In genomic region chr13:36981156-36981743, GRCh38 we compare ENCODE assay signal across 9 cellular contexts. TPM values are rescaled to one million over a fixed set of nuclear protein-coding genes. Genes with fewer than 3 reads are reported as not detected.
DNase-seq lines count a peak whose midpoint lies in the region; ATAC-seq, FAIRE-seq and TF ChIP-seq lines count a peak whose summit lies in the region.
"Had no signal": no experiment of that assay in that cellular context is flagged by ENCODE, and none has a peak within 500 bp of the region (broad histone marks: within the 10 kb centered on the region; RNA-seq: fewer than 3 reads in every experiment).

No MANE protein-coding gene starts in this region.

- no TSS peak for BruUV-seq in endothelial cell of umbilical vein (replicated peaks; lab: Mats Ljungman, UMichigan)

- H3K79me2 ChIP-seq in OCI-LY3 (ENCODE audit: low read length) (no peaks in the 10 kb centered on the region), endothelial cell of umbilical vein (ENCODE audit: control insufficient read depth, insufficient read depth, low read length) (no peaks in the 10 kb centered on the region)

- dilution Hi-C loops in endothelial cell of umbilical vein (cut with MboI; ENCODE audit: extremely low pct_ligation_motif_present, low sequenced_read_pairs) = loop anchor here (25.0 kb wide), 1 partner anchor 119 kb away; no protein-coding TSS in a partner anchor

- peaks cover 49% of the 10 kb centered on the region for H3K36me3 ChIP-seq in OCI-LY3 (replicated peaks; ENCODE audit: low read depth, low read length)
- H3K36me3 ChIP-seq in endothelial cell of umbilical vein (ENCODE audit: control insufficient read depth in 2 of 2, extremely low read depth in 1 of 2, insufficient read depth in 2 of 2, low read length in 2 of 2) = peaks cover 2 to 17% of the 10 kb centered on the region in 2 experiments

- peaks cover 8% of the 10 kb centered on the region for H3K4me1 ChIP-seq in OCI-LY3 (ENCODE audit: low read length)
- H3K4me1 ChIP-seq in endothelial cell of umbilical vein (ENCODE audit: control insufficient read depth, extremely low read depth, insufficient read depth, low read length) = no peaks in the 10 kb centered on the region

- CTCF ChIA-PET in endothelial cell of umbilical vein (lab: Charles Lee) = interaction anchor here (0.7 to 10.2 kb wide), 37 partner anchors 9 to 1002 kb away, joined by 3 to 359 read pairs (median 5); partner anchors contain the start of gene SMAD9

- H3K4me2 ChIP-seq in OCI-LY3 (ENCODE audit: low read length) (no peak overlapping the region), endothelial cell of umbilical vein (ENCODE audit: insufficient read depth, low read length) (no peak overlapping the region)

- H3K4me3 ChIP-seq in OCI-LY3 (ENCODE audit: low read length) (no peak overlapping the region), endothelial cell of umbilical vein (replicated peaks in 1 of 3; ENCODE audit: insufficient read depth in 1 of 3, low read depth in 1 of 3, low read length in 3 of 3) (no peak overlapping the region)

- no peaks in the 10 kb centered on the region for H3K9me3 ChIP-seq in OCI-LY3 (ENCODE audit: insufficient read depth, low read length)
- H3K9me3 ChIP-seq in endothelial cell of umbilical vein (replicated peaks; ENCODE audit: control insufficient read depth, insufficient read depth, low read length) = no peaks in the 10 kb centered on the region

- H3K4me1 Mint-ChIP-seq in activated naive CD8-positive, alpha-beta T cell treated with anti-CD3 and anti-CD28 coated beads for 36 hours = peaks cover 2% of the 10 kb centered on the region

- H3K36me3 Mint-ChIP-seq in activated naive CD8-positive, alpha-beta T cell treated with anti-CD3 and anti-CD28 coated beads for 36 hours = peaks cover 25% of the 10 kb centered on the region

- H3K27ac ChIP-seq in OCI-LY3 (ENCODE audit: low read length) = no peak overlapping the region
- no peak overlapping the region for H3K27ac ChIP-seq in endothelial cell of umbilical vein (ENCODE audit: insufficient read depth, low read depth, low read length)

- H4K20me1 ChIP-seq in OCI-LY3 (ENCODE audit: insufficient read depth, low read length) (no peaks in the 10 kb centered on the region), endothelial cell of umbilical vein (replicated peaks; ENCODE audit: control insufficient read depth, extremely low read depth, insufficient read depth, low read length) (no peaks in the 10 kb centered on the region)

- DNase-seq in NCI-H2107 treated with DMSO at 0.1 percent for 48 hours (lab: John Stamatoyannopoulos, UW; ENCODE audit: unreplicated experiment) = peak; percentile 59
- no peak for DNase-seq in NCI-H2107 (lab: John Stamatoyannopoulos, UW)
- peak; percentile 75 for DNase-seq in endothelial cell of umbilical vein (ENCODE audit: low read depth, low spot score)
- DNase-seq in pons (ENCODE audit: low spot score) = peak; percentile 80
- no peak for DNase-seq in activated naive CD8-positive, alpha-beta T cell treated with anti-CD3 and anti-CD28 coated beads for 36 hours
- DNase-seq in activated CD4-positive, CD25-positive, alpha-beta regulatory T cell (lab: John Stamatoyannopoulos, UW) = no peak

- intact Hi-C loops in endothelial cell of umbilical vein (cut with micrococcal nuclease) = loop anchor here (1.0 to 10.0 kb wide), 6 partner anchors 123 to 696 kb away; no protein-coding TSS in a partner anchor

- H3K27me3 ChIP-seq in OCI-LY3 (ENCODE audit: low read depth, low read length) (no peaks in the 10 kb centered on the region), endothelial cell of umbilical vein (ENCODE audit: control insufficient read depth in 2 of 2, insufficient read depth in 2 of 2, low read length in 2 of 2) (no peaks in the 10 kb centered on the region)

- H2AFZ ChIP-seq in OCI-LY3 (ENCODE audit: low read depth, low read length) = no peak overlapping the region
- H2AFZ ChIP-seq in endothelial cell of umbilical vein (ENCODE audit: low read depth, low read length) = no peak overlapping the region

- POLR2A ChIA-PET in endothelial cell of umbilical vein (lab: Charles Lee) = interaction anchor here (0.6 kb wide), 1 partner anchor 123 kb away, joined by 3 read pairs; no protein-coding TSS in a partner anchor

- H3K9me1 ChIP-seq in endothelial cell of umbilical vein (replicated peaks; ENCODE audit: control insufficient read depth, extremely low read depth, insufficient read depth, low read length) = no peaks in the 10 kb centered on the region

- FAIRE-seq in endothelial cell of umbilical vein (lab: Jason Lieb, UNC) = no peak

- no peaks in the 10 kb centered on the region for H3K27me3 Mint-ChIP-seq in activated naive CD8-positive, alpha-beta T cell treated with anti-CD3 and anti-CD28 coated beads for 36 hours
- H3K27me3 Mint-ChIP-seq: CD4-positive, alpha-beta memory T cell had no signal

- H3K27ac Mint-ChIP-seq in activated naive CD8-positive, alpha-beta T cell treated with anti-CD3 and anti-CD28 coated beads for 36 hours = no peak overlapping the region

- H3K4me3 Mint-ChIP-seq in activated naive CD8-positive, alpha-beta T cell treated with anti-CD3 and anti-CD28 coated beads for 36 hours = no peak overlapping the region
- H3K4me3 Mint-ChIP-seq: CD4-positive, alpha-beta memory T cell had no signal

- TF ChIP-seq POLR2A in endothelial cell of umbilical vein (IDR thresholded peaks at IDR 0.05; ENCODE audit: low read depth, low read length) = no peak

- no peaks in the 10 kb centered on the region for H3K9me3 Mint-ChIP-seq in activated naive CD8-positive, alpha-beta T cell treated with anti-CD3 and anti-CD28 coated beads for 36 hours
- H3K9me3 Mint-ChIP-seq: CD4-positive, alpha-beta memory T cell had no signal

- peak; percentile 60 for ATAC-seq in HG02973 (IDR thresholded peaks at IDR 0.05; ENCODE audit: unreplicated experiment)

- H3K9ac ChIP-seq in OCI-LY3 (ENCODE audit: low read length) = no peak overlapping the region
- no peak overlapping the region for H3K9ac ChIP-seq in endothelial cell of umbilical vein (replicated peaks; ENCODE audit: extremely low read depth, insufficient read depth, low read length)

- TF ChIP-seq CTCF in OCI-LY3 (IDR thresholded peaks at IDR 0.05; ENCODE audit: low read depth, low read length) (peak; percentile 80), endothelial cell of umbilical vein (IDR thresholded peaks at IDR 0.05; ENCODE audit: extremely low read depth in 1 of 2, insufficient read depth in 1 of 2, low read depth in 1 of 2, low read length in 2 of 2) (peak; percentile 33 to 37)

TF ChIP-seq in endothelial cell of umbilical vein, 7 proteins besides CTCF, POLR2A, EP300 and RAD21:
- TF ChIP-seq JUN (IDR thresholded peaks at IDR 0.05; ENCODE audit: borderline replicate concordance, insufficient read depth, insufficient read length, low read depth) (no peak), GATA2 (IDR thresholded peaks at IDR 0.05; ENCODE audit: insufficient read depth, insufficient read length, low read depth, low read length) (no peak), MAX (IDR thresholded peaks at IDR 0.05; ENCODE audit: insufficient read depth, insufficient read length) (no peak), EZH2 (IDR thresholded peaks at IDR 0.05; ENCODE audit: borderline replicate concordance, low read depth, low read length, severe bottlenecking) (no peak), POLR2AphosphoS5 (IDR thresholded peaks at IDR 0.05; ENCODE audit: insufficient read depth, low read depth, low read length) (no peak), MYC (IDR thresholded peaks at IDR 0.05; ENCODE audit: low read depth, low read length) (no peak), FOS (IDR thresholded peaks at IDR 0.05; ENCODE audit: borderline replicate concordance, insufficient read depth, low read length) (no peak)

RNA-seq across cellular contexts. Expression of gene ALG5, which starts 17.9 kb away (rescaled TPM):
- total RNA-seq in endothelial cell of umbilical vein = 29.3 and 31.3 TPM in 2 replicates
- 17.0 and 24.4 TPM in 2 replicates for polyA plus RNA-seq in endothelial cell of umbilical vein
- polyA plus RNA-seq in endothelial cell of umbilical vein (2011; cell fraction: cytosol; rRNA removed) = 30.2 and 32.6 TPM in 2 replicates
- 17.8 and 22.0 TPM in 2 replicates for polyA plus RNA-seq in endothelial cell of umbilical vein (2011; cell fraction: nucleus; rRNA removed)
- 35.4 and 43.8 TPM in 2 replicates for polyA plus RNA-seq in endothelial cell of umbilical vein (2012)
- 10.1 and 15.0 TPM in 2 replicates for polyA minus RNA-seq in endothelial cell of umbilical vein
- polyA minus RNA-seq in endothelial cell of umbilical vein (2011; cell fraction: cytosol; rRNA and poly(A)+ RNA removed) = 14.7 TPM
- 16.9 and 23.5 TPM in 2 replicates for polyA minus RNA-seq in endothelial cell of umbilical vein (2011; cell fraction: nucleus; rRNA and poly(A)+ RNA removed)
- total RNA-seq in activated naive CD8-positive, alpha-beta T cell treated with anti-CD3 and anti-CD28 coated beads for 36 hours = 10 to 100 TPM; 41.6 to 42.3 TPM

RNA-seq across cellular contexts. Expression of gene EXOSC8, which starts 19.3 kb away (rescaled TPM):
- 37.4 and 62.1 TPM in 2 replicates for total RNA-seq in endothelial cell of umbilical vein
- 19.7 and 24.5 TPM in 2 replicates for polyA plus RNA-seq in endothelial cell of umbilical vein
- polyA plus RNA-seq in endothelial cell of umbilical vein (2011; cell fraction: cytosol; rRNA removed) = 42.1 and 45.9 TPM in 2 replicates
- polyA plus RNA-seq in endothelial cell of umbilical vein (2011; cell fraction: nucleus; rRNA removed) = 62.1 and 84.6 TPM in 2 replicates
- 41.1 and 75.3 TPM in 2 replicates for polyA plus RNA-seq in endothelial cell of umbilical vein (2012)
- 17.0 and 20.9 TPM in 2 replicates for polyA minus RNA-seq in endothelial cell of umbilical vein
- polyA minus RNA-seq in endothelial cell of umbilical vein (2011; cell fraction: cytosol; rRNA and poly(A)+ RNA removed) = 15.8 TPM
- polyA minus RNA-seq in endothelial cell of umbilical vein (2011; cell fraction: nucleus; rRNA and poly(A)+ RNA removed) = 15.2 and 29.8 TPM in 2 replicates
- 100 to 1,000 TPM; 188 to 193 TPM for total RNA-seq in activated naive CD8-positive, alpha-beta T cell treated with anti-CD3 and anti-CD28 coated beads for 36 hours

Comparison
In these comparisons a context has a peak if more than half of its experiments do, and no peak if none do; other contexts are left out.
1. DNase-seq: peak in NCI-H2107 treated with DMSO at 0.1 percent for 48 hours (single experiment), endothelial cell of umbilical vein (single experiment) and pons (single experiment); none in NCI-H2107 (single experiment), activated naive CD8-positive, alpha-beta T cell treated with anti-CD3 and anti-CD28 coated beads for 36 hours (single experiment) and activated CD4-positive, CD25-positive, alpha-beta regulatory T cell (0 of 4).